ENCODE assay signal across 11 cellular contexts in the genomic region with DNA sequence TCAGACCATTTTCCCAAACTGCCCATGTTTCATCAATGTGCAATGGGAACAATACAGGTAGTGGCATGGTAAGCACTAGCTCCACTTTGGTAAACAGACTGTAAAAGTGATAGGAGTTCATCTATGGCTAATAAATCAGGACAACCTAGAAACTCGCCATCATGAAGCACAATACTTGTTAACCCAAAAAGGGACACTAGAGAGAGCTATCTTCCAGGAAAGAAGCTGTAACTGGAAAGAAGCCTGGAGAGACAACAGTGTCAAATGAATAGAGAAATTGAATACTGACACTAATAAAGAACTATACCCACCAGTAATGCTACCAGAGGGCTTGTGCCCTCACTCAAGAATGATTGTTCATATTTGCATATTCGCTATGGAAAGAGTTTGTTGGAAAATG.
DNase-seq lines count a peak whose midpoint lies in the region; ATAC-seq and TF ChIP-seq lines count a peak whose summit lies in the region.
"Had no signal": no experiment of that assay in that cellular context is flagged by ENCODE, and none has a peak within 500 bp of the region (broad histone marks: within the 10 kb centered on the region; RNA-seq: fewer than 3 reads in every experiment).

No MANE protein-coding gene starts in this region.

- in situ Hi-C loops in ACHN (cut with HindIII; ENCODE audit: low pct_ligation_motif_present, low pct_unique_long_range_greater_than_20kb, low sequenced_read_pairs), result no loop called here

- H3K4me1 Mint-ChIP-seq in activated CD8-positive, alpha-beta T cell treated with anti-CD3 and anti-CD28 coated beads for 36 hours (ENCODE audit: low read depth), result no peaks in the 10 kb centered on the region

- H3K4me3 Mint-ChIP-seq in activated CD8-positive, alpha-beta T cell treated with anti-CD3 and anti-CD28 coated beads for 36 hours, result no peak overlapping the region

- no peaks in the 10 kb centered on the region for H3K27me3 ChIP-seq in HL-60 (ENCODE audit: insufficient read depth, poor library complexity, severe bottlenecking)
- peaks cover 2% of the 10 kb centered on the region for H3K27me3 ChIP-seq in RWPE2 (ENCODE audit: insufficient read depth, poor library complexity, severe bottlenecking)
- H3K27me3 ChIP-seq: colonic mucosa had no signal

- no peaks in the 10 kb centered on the region for H3K4me1 ChIP-seq in RWPE2 (ENCODE audit: insufficient read depth, poor library complexity, severe bottlenecking)
- H3K4me1 ChIP-seq: colonic mucosa had no signal

- H3K36me3 ChIP-seq in RWPE2 (ENCODE audit: low read depth), result no peaks in the 10 kb centered on the region
- H3K36me3 ChIP-seq: colonic mucosa had no signal

- peak; percentile 58 for ATAC-seq in RWPE2 (ENCODE audit: low read depth)
- ATAC-seq in GM18505 (IDR thresholded peaks at IDR 0.05; ENCODE audit: unreplicated experiment), result no peak
- no peak for ATAC-seq in GM19324 (IDR thresholded peaks at IDR 0.05; ENCODE audit: low FRiP score, unreplicated experiment)
- ATAC-seq in activated CD8-positive, alpha-beta T cell treated with anti-CD3 and anti-CD28 coated beads for 36 hours, result no peak
- ATAC-seq: activated CD4-positive, CD25-positive, alpha-beta regulatory T cell treated with anti-CD3 and anti-CD28 coated beads, Interleukin-2, amount 50 U/mL, for 24 hours had no signal

- DNase-seq in ACHN, result peak; percentile 41
- peak in 1 of 2 experiments; percentile 6 for DNase-seq in HL-60 (ENCODE audit: low read depth in 1 of 2, low spot score in 1 of 2)
- DNase-seq in RWPE2 (ENCODE audit: low spot score), result no peak
- peak; percentile 52 for DNase-seq in fibroblast of the aortic adventitia (ENCODE audit: low read depth)
- DNase-seq in stimulated activated CD4-positive, alpha-beta T cell treated with anti-CD3 and anti-CD28 coated beads, Interleukin-2, amount 100 ng/mL, for 24 hours, result no peak
- no peak for DNase-seq in activated CD8-positive, alpha-beta T cell treated with anti-CD3 and anti-CD28 coated beads for 36 hours
- DNase-seq: colonic mucosa; stimulated activated CD4-positive, alpha-beta T cell treated with anti-CD3 and anti-CD28 coated beads, Interleukin-15, amount 100 ng/mL, for 24 hours had no signal

- no peaks in the 10 kb centered on the region for H3K9me3 ChIP-seq in RWPE2 (ENCODE audit: severe bottlenecking)
- H3K9me3 ChIP-seq: colonic mucosa had no signal

- TF ChIP-seq CTCF in HL-60 (IDR thresholded peaks at IDR 0.05; ENCODE audit: insufficient read depth, low read length) (peak; percentile 4), RWPE2 (IDR thresholded peaks at IDR 0.05; ENCODE audit: poor library complexity, severe bottlenecking) (peak; percentile 48), fibroblast of the aortic adventitia (IDR thresholded peaks at IDR 0.05; ENCODE audit: insufficient read depth, low read length) (peak; percentile 44)
- no peak for TF ChIP-seq CTCF in activated CD8-positive, alpha-beta T cell treated with anti-CD3 and anti-CD28 coated beads for 36 hours (IDR thresholded peaks at IDR 0.05)

- CTCF ChIA-PET in activated CD8-positive, alpha-beta T cell treated with anti-CD3 and anti-CD28 coated beads for 36 hours (lab: Charles Lee), result interaction anchor here (1.3 kb wide), 1 partner anchor 35 kb away, joined by 3 read pairs; no protein-coding TSS in a partner anchor

- H3K27ac ChIP-seq in HL-60 (replicated peaks), result no peak overlapping the region
- H3K27ac ChIP-seq in RWPE2 (ENCODE audit: poor library complexity, severe bottlenecking), result no peak overlapping the region
- H3K27ac ChIP-seq: colonic mucosa had no signal

- H3K27me3 Mint-ChIP-seq in activated CD8-positive, alpha-beta T cell treated with anti-CD3 and anti-CD28 coated beads for 36 hours, result no peaks in the 10 kb centered on the region

- H3K27ac Mint-ChIP-seq in activated CD8-positive, alpha-beta T cell treated with anti-CD3 and anti-CD28 coated beads for 36 hours, result no peak overlapping the region

- POLR2A ChIA-PET in activated CD8-positive, alpha-beta T cell treated with anti-CD3 and anti-CD28 coated beads for 36 hours (lab: Charles Lee), result no interaction called here

- no peaks in the 10 kb centered on the region for H3K36me3 Mint-ChIP-seq in activated CD8-positive, alpha-beta T cell treated with anti-CD3 and anti-CD28 coated beads for 36 hours (ENCODE audit: low read depth)

- no peaks in the 10 kb centered on the region for H3K9me3 Mint-ChIP-seq in activated CD8-positive, alpha-beta T cell treated with anti-CD3 and anti-CD28 coated beads for 36 hours

- intact Hi-C loops in activated CD8-positive, alpha-beta T cell treated with anti-CD3 and anti-CD28 coated beads for 36 hours (cut with micrococcal nuclease), result no loop called here

- no peak overlapping the region for H3K4me3 ChIP-seq in HL-60 (replicated peaks; ENCODE audit: insufficient read depth, low read length)
- H3K4me3 ChIP-seq in RWPE2 (ENCODE audit: severe bottlenecking), result no peak overlapping the region
- H3K4me3 ChIP-seq in fibroblast of the aortic adventitia (ENCODE audit: low read depth, low read length), result no peak overlapping the region
- H3K4me3 ChIP-seq: colonic mucosa had no signal

- no peak for TF ChIP-seq POLR2A in GM18505 (IDR thresholded peaks at IDR 0.05; ENCODE audit: borderline replicate concordance, extremely low read depth, insufficient read depth, insufficient read length)

Comparison
In these comparisons a context has a peak if more than half of its experiments do, and no peak if none do; other contexts are left out.
1. DNase-seq: peak in ACHN (single experiment) and fibroblast of the aortic adventitia (single experiment); none in RWPE2 (single experiment), stimulated activated CD4-positive, alpha-beta T cell treated with anti-CD3 and anti-CD28 coated beads, Interleukin-2, amount 100 ng/mL, for 24 hours (0 of 2) and activated CD8-positive, alpha-beta T cell treated with anti-CD3 and anti-CD28 coated beads for 36 hours (single experiment).